In genomic region chr12:69239922-69240624, GRCh38 we compare ENCODE assay signal across 8 cellular contexts.
A peak's percentile ranks its signal among the peaks of the same experiment; 100 is the strongest.
DNase-seq lines count a peak whose midpoint lies in the region; TF ChIP-seq lines count a peak whose summit lies in the region.

No MANE protein-coding gene starts in this region.

- peak; percentile 74 for DNase-seq in D341Med (ENCODE audit: low spot score)
- peak; percentile 53 for DNase-seq in GM20000 (ENCODE audit: low spot score)
- peak; percentile 19 for DNase-seq in HS-27A (ENCODE audit: low read depth)
- peak; percentile 30 for DNase-seq in T follicular helper cell (ENCODE audit: low read depth)
- DNase-seq in hepatic stellate cell (ENCODE audit: low spot score): peak; percentile 26
- no peak for DNase-seq in middle frontal gyrus (ENCODE audit: extremely low spot score, low spot score)

- peaks cover 11% of the 10 kb centered on the region for H3K4me1 ChIP-seq in rectal smooth muscle tissue (ENCODE audit: control insufficient read depth, insufficient read depth, low read length)

- TF ChIP-seq CTCF in GM20000 (IDR thresholded peaks at IDR 0.05; ENCODE audit: extremely low read depth, missing control alignments): no peak

- H3K9ac ChIP-seq in rectal smooth muscle tissue (ENCODE audit: low read length): peak overlapping the region; percentile 80

- peak overlapping the region; percentile 88 for H3K4me3 ChIP-seq in rectal smooth muscle tissue (ENCODE audit: low read length)

- peak overlapping the region; percentile 48 for H3K27ac ChIP-seq in angular gyrus (ENCODE audit: low read depth, low read length)
- peak overlapping the region; percentile 92 for H3K27ac ChIP-seq in rectal smooth muscle tissue (ENCODE audit: low read depth, low read length)

- no peaks in the 10 kb centered on the region for H3K36me3 ChIP-seq in rectal smooth muscle tissue (ENCODE audit: control insufficient read depth, insufficient read depth, low read length)

- no peaks in the 10 kb centered on the region for H3K27me3 ChIP-seq in rectal smooth muscle tissue (ENCODE audit: control insufficient read depth, insufficient read depth, low read length)
